Comparison of ENCODE assay signal across 9 cellular contexts in the genomic region with DNA sequence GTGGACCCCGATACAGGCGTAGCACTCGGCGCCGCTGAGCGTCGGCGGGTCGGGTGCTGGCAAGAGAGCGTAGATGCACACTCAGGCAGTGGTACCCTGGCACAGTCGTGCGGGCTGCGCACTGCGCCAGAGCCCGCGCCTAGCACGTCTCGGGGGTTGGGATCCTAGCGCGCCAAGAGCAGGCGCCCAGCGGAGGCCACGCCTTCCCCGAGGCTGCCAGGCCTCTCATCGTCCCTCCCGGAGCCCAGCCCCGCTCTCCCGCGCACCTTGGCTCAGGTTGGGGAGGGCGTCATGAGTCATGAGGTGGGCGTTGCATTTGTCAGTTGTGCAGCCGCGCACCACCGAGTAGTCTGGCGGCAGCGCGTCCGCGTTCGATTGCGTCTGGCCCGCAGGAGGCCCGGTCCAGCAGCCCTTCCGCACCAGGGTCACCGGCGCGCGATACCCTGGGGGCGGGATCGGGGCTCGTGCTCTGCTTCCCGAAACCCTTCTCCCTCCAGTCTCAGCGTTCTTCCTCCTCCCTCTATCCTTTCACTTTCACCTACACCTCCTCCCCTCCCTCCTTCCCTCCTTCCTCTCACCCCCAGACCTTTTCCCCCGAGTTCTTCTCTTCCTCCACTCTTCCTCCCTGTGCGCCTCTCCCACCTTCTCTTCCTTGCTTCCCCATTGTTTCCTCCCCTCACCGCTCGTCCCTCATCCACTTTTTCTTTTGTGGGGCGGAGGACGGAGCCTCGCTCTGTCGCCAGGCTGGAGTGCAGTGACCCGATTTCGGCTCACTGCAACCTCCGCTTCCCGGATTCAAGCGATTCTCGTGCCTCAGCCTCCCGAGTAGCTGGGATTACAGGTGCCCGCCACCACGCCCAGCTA. TPM values are rescaled to one million over a fixed set of nuclear protein-coding genes. Genes with fewer than 3 reads are reported as not detected.
A peak's percentile ranks its signal among the peaks of the same experiment; 100 is the strongest.
DNase-seq lines count a peak whose midpoint lies in the region; ATAC-seq and TF ChIP-seq lines count a peak whose summit lies in the region.
"Had no signal": no experiment of that assay in that cellular context is flagged by ENCODE, and none has a peak within 500 bp of the region (broad histone marks: within the 10 kb centered on the region; RNA-seq: fewer than 3 reads in every experiment).

No MANE protein-coding gene starts in this region.

- intact Hi-C loops in uterus (cut with DNase I; ENCODE audit: low total_unique reads): no loop called here

- H3K4me3 ChIP-seq in osteoblast (ENCODE audit: insufficient read depth, low read length) (peak overlapping the region; percentile 69), uterus (peak overlapping the region; percentile 12 to 18)

- no peaks in the 10 kb centered on the region for H3K9me3 Mint-ChIP-seq in activated T-helper 17 cell treated with anti-CD3 and anti-CD28 coated beads, Interleukin-2, amount 50 U/mL, for 72 hours

- H3K27me3 Mint-ChIP-seq in activated T-helper 17 cell treated with anti-CD3 and anti-CD28 coated beads, Interleukin-2, amount 50 U/mL, for 72 hours: no peaks in the 10 kb centered on the region

- H3K27me3 ChIP-seq in foreskin keratinocyte (no peaks in the 10 kb centered on the region), osteoblast (ENCODE audit: insufficient read depth, low read length) (peaks cover 35% of the 10 kb centered on the region), uterus (no peaks in the 10 kb centered on the region)

- no peaks in the 10 kb centered on the region for H3K36me3 Mint-ChIP-seq in activated T-helper 17 cell treated with anti-CD3 and anti-CD28 coated beads, Interleukin-2, amount 50 U/mL, for 72 hours (ENCODE audit: low read depth)

- TF ChIP-seq CTCF in foreskin keratinocyte (conservative IDR thresholded peaks at IDR 0.05) (no peak), osteoblast (IDR thresholded peaks at IDR 0.05; ENCODE audit: extremely low read depth, low read depth, low read length) (no peak), uterus (IDR thresholded peaks at IDR 0.05) (no peak)

- DNase-seq in G401 (ENCODE audit: low spot score): peak; percentile 62
- DNase-seq in NCI-H510A treated with DMSO at 0.1 percent for 48 hours (lab: John Stamatoyannopoulos, UW): peak; percentile 38
- peak in 1 of 2 donors; percentile 77 for DNase-seq in foreskin keratinocyte
- no peak for DNase-seq in osteoblast (ENCODE audit: insufficient read length, low spot score, missing footprints)
- no peak for DNase-seq in uterus
- no peak for DNase-seq in hippocampal formation (lab: John Stamatoyannopoulos, UW)

- H3K4me2 ChIP-seq in osteoblast (ENCODE audit: insufficient read depth, low read length): peak overlapping the region; percentile 86

- peaks cover 10% of the 10 kb centered on the region for H3K4me1 Mint-ChIP-seq in activated T-helper 17 cell treated with anti-CD3 and anti-CD28 coated beads, Interleukin-2, amount 50 U/mL, for 72 hours

- peak overlapping the region; percentile 75 for H3K27ac Mint-ChIP-seq in activated T-helper 17 cell treated with anti-CD3 and anti-CD28 coated beads, Interleukin-2, amount 50 U/mL, for 72 hours

- no peaks in the 10 kb centered on the region for H3K79me2 ChIP-seq in osteoblast (ENCODE audit: insufficient read depth, low read length)

- peak overlapping the region; percentile 93 for H3K4me3 Mint-ChIP-seq in activated T-helper 17 cell treated with anti-CD3 and anti-CD28 coated beads, Interleukin-2, amount 50 U/mL, for 72 hours

- in situ Hi-C loops in G401 (cut with HindIII; ENCODE audit: low sequenced_read_pairs): no loop called here

- peak overlapping the region; percentile 77 for H2AFZ ChIP-seq in osteoblast (ENCODE audit: low read length)

- H3K36me3 ChIP-seq in osteoblast (ENCODE audit: insufficient read depth, low read length) (no peaks in the 10 kb centered on the region), uterus (no peaks in the 10 kb centered on the region)

- H3K9me3 ChIP-seq in osteoblast (ENCODE audit: low read depth, low read length) (no peaks in the 10 kb centered on the region), uterus (no peaks in the 10 kb centered on the region)

- no peaks in the 10 kb centered on the region for H4K20me1 ChIP-seq in osteoblast (ENCODE audit: insufficient read depth, low read length)

- no peak overlapping the region for H3K27ac ChIP-seq in foreskin keratinocyte
- H3K27ac ChIP-seq in osteoblast (ENCODE audit: low read depth, low read length): no peak overlapping the region
- no peak overlapping the region for H3K27ac ChIP-seq in uterus

- peak; percentile 94 for ATAC-seq in activated T-helper 17 cell treated with anti-CD3 and anti-CD28 coated beads, Interleukin-2, amount 50 U/mL, for 72 hours (replicated peaks)
- ATAC-seq in foreskin keratinocyte (peak; percentile 86), HG03135 (IDR thresholded peaks at IDR 0.05; ENCODE audit: unreplicated experiment) (no peak)

- H3K4me1 ChIP-seq in foreskin keratinocyte: peaks cover 4% of the 10 kb centered on the region
- no peaks in the 10 kb centered on the region for H3K4me1 ChIP-seq in osteoblast (ENCODE audit: insufficient read depth, low read length)
- peaks cover 0 to 5% of the 10 kb centered on the region in 2 donors for H3K4me1 ChIP-seq in uterus

- no peak for TF ChIP-seq POLR2A in uterus (IDR thresholded peaks at IDR 0.05)

RNA-seq across cellular contexts. Expression of gene LYPD5, which starts 3.5 kb away (rescaled TPM):
- not detected in 2 replicates for total RNA-seq in G401 (2014; rRNA removed; shearing (Covaris generic))
- 1 to 10 TPM in 1 of 2 donors, under 1 TPM in 1; 0.73 to 6.6 TPM for total RNA-seq in activated T-helper 17 cell treated with anti-CD3 and anti-CD28 coated beads, Interleukin-2, amount 50 U/mL, for 72 hours
- 2.3 and 4.0 TPM in 2 replicates for total RNA-seq in foreskin keratinocyte
- 2.5 and 3.8 TPM in 2 replicates for polyA plus RNA-seq in foreskin keratinocyte
- 0.29 and 0.72 TPM in 2 replicates for total RNA-seq in osteoblast
- total RNA-seq in uterus: 1 to 10 TPM in 2 of 4 donors, under 1 TPM in 2; 0.51 to 1.9 (median 0.88) TPM
- total RNA-seq: LHCN-M2 had no signal

RNA-seq across cellular contexts. Expression of gene KCNN4, which starts 18.0 kb away (rescaled TPM):
- total RNA-seq in G401 (2014; rRNA removed; shearing (Covaris generic)): 4.2 and 5.7 TPM in 2 replicates
- total RNA-seq in activated T-helper 17 cell treated with anti-CD3 and anti-CD28 coated beads, Interleukin-2, amount 50 U/mL, for 72 hours: 100 to 1,000 TPM; 116 to 385 TPM
- total RNA-seq in foreskin keratinocyte (0.74 and 0.85 TPM in 2 replicates), osteoblast (6.5 and 7.2 TPM in 2 replicates), uterus (1 to 10 TPM in 3 of 4 donors, under 1 TPM in 1; 0.77 to 9.2 (median 5.6) TPM)
- polyA plus RNA-seq in foreskin keratinocyte: 0.56 and 0.76 TPM in 2 replicates

RNA-seq across cellular contexts. Expression of gene ZNF283, which starts 28.3 kb away (rescaled TPM):
- total RNA-seq in G401 (2014; rRNA removed; shearing (Covaris generic)): 3.8 and 13.4 TPM in 2 replicates
- 10 to 100 TPM in 1 of 2 donors, 1 to 10 TPM in 1; 7.7 to 12.3 TPM for total RNA-seq in activated T-helper 17 cell treated with anti-CD3 and anti-CD28 coated beads, Interleukin-2, amount 50 U/mL, for 72 hours
- total RNA-seq in foreskin keratinocyte (6.1 and 7.1 TPM in 2 replicates), osteoblast (13.4 and 15.6 TPM in 2 replicates), uterus (10 to 100 TPM in 3 of 4 donors, 1 to 10 TPM in 1; 1.8 to 52.6 (median 14.1) TPM)
- polyA plus RNA-seq in foreskin keratinocyte: 1.4 TPM in 2 replicates

RNA-seq across cellular contexts. Expression of gene SMG9, which starts 44.0 kb away (rescaled TPM):
- 18.3 and 22.3 TPM in 2 replicates for total RNA-seq in G401 (2014; rRNA removed; shearing (Covaris generic))
- total RNA-seq in activated T-helper 17 cell treated with anti-CD3 and anti-CD28 coated beads, Interleukin-2, amount 50 U/mL, for 72 hours: 100 to 1,000 TPM in 1 of 2 donors, 10 to 100 TPM in 1; 70.4 to 109 TPM
- 27.7 and 29.5 TPM in 2 replicates for total RNA-seq in foreskin keratinocyte
- polyA plus RNA-seq in foreskin keratinocyte: 38.3 and 39.8 TPM in 2 replicates
- total RNA-seq in osteoblast: 14.5 and 17.4 TPM in 2 replicates
- total RNA-seq in uterus: 10 to 100 TPM; 14.9 to 44.9 (median 27.2) TPM

Comparison
In these comparisons a context has a peak if more than half of its experiments do, and no peak if none do; other contexts are left out.
1. DNase-seq: peak in G401 (single experiment) and NCI-H510A treated with DMSO at 0.1 percent for 48 hours (single experiment); none in osteoblast (single experiment), uterus (0 of 2) and hippocampal formation (0 of 2).
2. RNA of gene KCNN4, which starts 18.0 kb away (total RNA-seq): 116 to 385 TPM in activated T-helper 17 cell treated with anti-CD3 and anti-CD28 coated beads, Interleukin-2, amount 50 U/mL, for 72 hours; 0.77 to 9.2 TPM in uterus, 6.5 to 7.2 TPM in osteoblast, 4.2 to 5.7 TPM in G401 and 0.74 to 0.85 TPM in foreskin keratinocyte; every median in the first group is over 10 times any median in the second.